8 cellular contexts compared by ENCODE assay signal in the genomic region with DNA sequence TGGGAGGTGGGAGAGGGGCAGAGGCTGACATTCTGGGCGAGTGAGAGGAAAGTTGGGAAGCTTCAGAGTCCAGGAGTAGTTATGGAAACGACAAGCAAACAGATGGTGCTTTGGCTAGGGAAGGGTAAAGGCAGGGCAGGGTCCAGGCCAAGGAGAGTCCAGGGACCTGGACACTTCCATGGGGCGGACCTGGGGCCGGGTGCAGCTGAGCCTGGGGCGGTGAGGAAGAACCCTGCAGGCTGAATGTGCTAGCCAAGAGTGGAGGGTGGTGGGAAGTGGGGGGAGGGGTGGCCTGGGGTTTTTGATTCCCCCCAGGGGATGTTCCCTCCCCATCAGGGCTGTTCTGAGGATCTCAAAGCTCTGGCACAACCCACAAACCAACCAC. TPM values are rescaled to one million over a fixed set of nuclear protein-coding genes. Genes with fewer than 3 reads are reported as not detected.
DNase-seq lines count a peak whose midpoint lies in the region; ATAC-seq and TF ChIP-seq lines count a peak whose summit lies in the region.

No MANE protein-coding gene starts in this region.

- H3K27me3 ChIP-seq in brain microvascular endothelial cell (replicated peaks): no peaks in the 10 kb centered on the region
- no peaks in the 10 kb centered on the region for H3K27me3 ChIP-seq in lung (ENCODE audit: control insufficient read depth, insufficient read depth)

- CTCF ChIA-PET in activated naive CD4-positive, alpha-beta T cell treated with anti-CD3 and anti-CD28 coated beads for 36 hours (lab: Charles Lee): interaction anchor here (0.6 to 2.7 kb wide), 8 partner anchors 8 to 54 kb away, joined by 3 to 21 read pairs (median 6); no protein-coding TSS in a partner anchor

- H3K4me3 ChIP-seq in brain microvascular endothelial cell (ENCODE audit: low read depth, low read length) (peak overlapping the region; percentile 81), lung (peak overlapping the region; percentile 64), urinary bladder (ENCODE audit: low read depth, low read length) (peak overlapping the region; percentile 83)

- H3K36me3 ChIP-seq in brain microvascular endothelial cell (replicated peaks) (peaks cover 21% of the 10 kb centered on the region), lung (ENCODE audit: control insufficient read depth in 2 of 2, insufficient read depth in 2 of 2, low read length in 2 of 2) (peaks cover 0 to 33% of the 10 kb centered on the region in 2 donors), urinary bladder (ENCODE audit: insufficient read depth) (peaks cover 2% of the 10 kb centered on the region)

- intact Hi-C loops in activated naive CD4-positive, alpha-beta T cell treated with anti-CD3 and anti-CD28 coated beads for 36 hours (cut with micrococcal nuclease): loop anchor here (1.0 to 2.0 kb wide), 3 partner anchors 8 to 719 kb away; a partner anchor contains a TSS

- peak overlapping the region; percentile 2 for H3K27ac ChIP-seq in brain microvascular endothelial cell
- peak overlapping the region; percentile 71 to 78 for H3K27ac ChIP-seq in lung (ENCODE audit: low read depth in 1 of 2, low read length in 1 of 2)
- no peak overlapping the region for H3K27ac ChIP-seq in urinary bladder (ENCODE audit: low read depth)

- peak overlapping the region; percentile 96 for H3K27ac Mint-ChIP-seq in activated naive CD4-positive, alpha-beta T cell treated with anti-CD3 and anti-CD28 coated beads for 36 hours

- H3K4me3 Mint-ChIP-seq in activated naive CD4-positive, alpha-beta T cell treated with anti-CD3 and anti-CD28 coated beads for 36 hours: peak overlapping the region; percentile 98

- ATAC-seq in lung (ENCODE audit: insufficient read depth, low FRiP score): no peak

- TF ChIP-seq CTCF in brain microvascular endothelial cell (IDR thresholded peaks at IDR 0.05; ENCODE audit: low read depth, low read length, missing control alignments) (no peak), lung (IDR thresholded peaks at IDR 0.05; ENCODE audit: control extremely low read depth, extremely low read depth) (no peak)

- H3K27me3 Mint-ChIP-seq in activated naive CD4-positive, alpha-beta T cell treated with anti-CD3 and anti-CD28 coated beads for 36 hours (ENCODE audit: low read depth): no peaks in the 10 kb centered on the region

- H3K9me3 Mint-ChIP-seq in activated naive CD4-positive, alpha-beta T cell treated with anti-CD3 and anti-CD28 coated beads for 36 hours: no peaks in the 10 kb centered on the region

- H3K9me3 ChIP-seq in lung (ENCODE audit: control insufficient read depth in 2 of 2, insufficient read depth in 1 of 2, low read length in 1 of 2): no peaks in the 10 kb centered on the region

- H3K4me1 ChIP-seq in lung (ENCODE audit: control insufficient read depth in 2 of 2, insufficient read depth in 2 of 2, low read length in 2 of 2) (peaks cover 11 to 21% of the 10 kb centered on the region in 2 donors), urinary bladder (ENCODE audit: insufficient read depth) (no peaks in the 10 kb centered on the region)

- 9 to 15% methylated on average over 5 of the region's 5 CpGs for WGBS in lung, 2 donors
- WGBS in urinary bladder: 3% methylated on average over 5 of the region's 5 CpGs

- peaks cover 54% of the 10 kb centered on the region for H3K4me1 Mint-ChIP-seq in activated naive CD4-positive, alpha-beta T cell treated with anti-CD3 and anti-CD28 coated beads for 36 hours (ENCODE audit: low read depth)

- DNase-seq in activated naive CD4-positive, alpha-beta T cell treated with anti-CD3 and anti-CD28 coated beads for 36 hours: peak; percentile 66
- no peak for DNase-seq in activated naive CD4-positive, alpha-beta T cell treated with Interleukin-2 at 50 U/mL for 16 hours
- DNase-seq in brain microvascular endothelial cell (no peak), lung (ENCODE audit: low spot score) (no peak), cerebellum (ENCODE audit: low spot score) (no peak), pons (ENCODE audit: low spot score) (no peak)
- DNase-seq in stimulated activated CD4-positive, alpha-beta T cell treated with anti-CD3 and anti-CD28 coated beads, Interleukin-12 subunit alpha, Interleukin-12 subunit beta, amount 100 ng/mL, for 4 hours: no peak

- H3K36me3 Mint-ChIP-seq in activated naive CD4-positive, alpha-beta T cell treated with anti-CD3 and anti-CD28 coated beads for 36 hours (ENCODE audit: low read depth): peaks cover 34% of the 10 kb centered on the region

- in situ Hi-C loops in brain microvascular endothelial cell (cut with HindIII; ENCODE audit: low pct_ligation_motif_present, low sequenced_read_pairs): no loop called here

RNA-seq across cellular contexts. Expression of a gene that starts 2.6 kb away (rescaled TPM):
- total RNA-seq in activated naive CD4-positive, alpha-beta T cell treated with anti-CD3 and anti-CD28 coated beads for 36 hours: 10 to 100 TPM; 67.7 TPM
- total RNA-seq in lung: 10 to 100 TPM; 31.7 to 77.4 TPM
- polyA plus RNA-seq in lung: 10 to 100 TPM; 38.1 to 61.5 TPM
- total RNA-seq in urinary bladder: 16.6 TPM
- 29.6 TPM for polyA plus RNA-seq in urinary bladder
- total RNA-seq in cerebellum: 29.1 TPM

RNA-seq across cellular contexts. Expression of a gene that starts 17.9 kb away (rescaled TPM):
- 1 to 10 TPM; 1.1 to 1.3 TPM for total RNA-seq in activated naive CD4-positive, alpha-beta T cell treated with anti-CD3 and anti-CD28 coated beads for 36 hours
- 1 to 10 TPM; 3.3 to 4.4 TPM for total RNA-seq in lung
- 1 to 10 TPM; 3.9 to 6.2 TPM for polyA plus RNA-seq in lung
- total RNA-seq in urinary bladder: 2.2 TPM
- 3.7 TPM for polyA plus RNA-seq in urinary bladder
- 26.2 TPM for total RNA-seq in cerebellum

RNA-seq across cellular contexts. Expression of a gene that starts 18.0 kb away (rescaled TPM):
- total RNA-seq in activated naive CD4-positive, alpha-beta T cell treated with anti-CD3 and anti-CD28 coated beads for 36 hours: under 1 TPM in 1 of 2 experiments, not detected in 1; 0.14 TPM
- total RNA-seq in lung (10 to 100 TPM in 1 of 2 donors, 1 to 10 TPM in 1; 5.0 to 18.2 TPM), urinary bladder (15.4 TPM), cerebellum (not detected)
- polyA plus RNA-seq in lung (10 to 100 TPM in 1 of 2 donors, 1 to 10 TPM in 1; 9.7 to 19.4 TPM), urinary bladder (89.1 TPM)

RNA-seq across cellular contexts. Expression of a gene that starts 52.7 kb away (rescaled TPM):
- total RNA-seq in activated naive CD4-positive, alpha-beta T cell treated with anti-CD3 and anti-CD28 coated beads for 36 hours: 10 to 100 TPM; 10.5 to 11.1 TPM
- total RNA-seq in lung (10 to 100 TPM; 23.2 to 27.8 TPM), urinary bladder (15.9 TPM), cerebellum (21.3 TPM)
- polyA plus RNA-seq in lung (10 to 100 TPM in 1 of 2 donors, 1 to 10 TPM in 1; 10.0 to 15.7 TPM), urinary bladder (55.0 TPM)

RNA-seq across cellular contexts. Expression of a gene that starts 53.6 kb away (rescaled TPM):
- total RNA-seq in activated naive CD4-positive, alpha-beta T cell treated with anti-CD3 and anti-CD28 coated beads for 36 hours: 1 to 10 TPM in 1 of 2 experiments, under 1 TPM in 1; 0.95 to 1.7 TPM
- total RNA-seq in lung (1,000 to 10,000 TPM in 1 of 2 donors, 100 to 1,000 TPM in 1; 443 to 1,330 TPM), urinary bladder (5,262 TPM), cerebellum (61.2 TPM)
- polyA plus RNA-seq in lung (100 to 1,000 TPM in 1 of 2 donors, 10 to 100 TPM in 1; 30.5 to 122 TPM), urinary bladder (802 TPM)
